In genomic region chr20:38588303-38588702, GRCh38 we compare ENCODE assay signal across 11 cellular contexts. TPM values are rescaled to one million over a fixed set of nuclear protein-coding genes. Genes with fewer than 3 reads are reported as not detected.
"Had no signal": no experiment of that assay in that cellular context is flagged by ENCODE, and none has a peak within 500 bp of the region (broad histone marks: within the 10 kb centered on the region; RNA-seq: fewer than 3 reads in every experiment).

No MANE protein-coding gene starts in this region.

- H3K9ac ChIP-seq: GM23248 had no signal

- H3K27ac ChIP-seq: GM23248 had no signal

- DNase-seq: GM23248, GOT3, H7, HFFc6, KBM-7 had no signal

- H3K4me3 ChIP-seq: GM23248, HAP-1 had no signal

- FAIRE-seq: HTR-8/SVneo had no signal

- H2AFZ ChIP-seq: GM23248 had no signal

- H3K36me3 ChIP-seq: HAP-1 had no signal

- H3K9me3 ChIP-seq: HAP-1 had no signal

- ATAC-seq: HCT116 had no signal

- H3K4me1 ChIP-seq: HAP-1 had no signal

RNA-seq across cellular contexts. Expression of gene ADIG, which starts 7.3 kb away (rescaled TPM):
- total RNA-seq: GM23248, H4, H7, HFFc6, HT-29 had no signal
- polyA plus RNA-seq: GM23248, IgD-negative memory B cell had no signal

RNA-seq across cellular contexts. Expression of gene ARHGAP40, which starts 13.3 kb away (rescaled TPM):
- total RNA-seq: GM23248, H4, HT-29 had no signal
- polyA plus RNA-seq: GM23248, IgD-negative memory B cell had no signal
